22 cellular contexts compared by ENCODE assay signal in the genomic region with DNA sequence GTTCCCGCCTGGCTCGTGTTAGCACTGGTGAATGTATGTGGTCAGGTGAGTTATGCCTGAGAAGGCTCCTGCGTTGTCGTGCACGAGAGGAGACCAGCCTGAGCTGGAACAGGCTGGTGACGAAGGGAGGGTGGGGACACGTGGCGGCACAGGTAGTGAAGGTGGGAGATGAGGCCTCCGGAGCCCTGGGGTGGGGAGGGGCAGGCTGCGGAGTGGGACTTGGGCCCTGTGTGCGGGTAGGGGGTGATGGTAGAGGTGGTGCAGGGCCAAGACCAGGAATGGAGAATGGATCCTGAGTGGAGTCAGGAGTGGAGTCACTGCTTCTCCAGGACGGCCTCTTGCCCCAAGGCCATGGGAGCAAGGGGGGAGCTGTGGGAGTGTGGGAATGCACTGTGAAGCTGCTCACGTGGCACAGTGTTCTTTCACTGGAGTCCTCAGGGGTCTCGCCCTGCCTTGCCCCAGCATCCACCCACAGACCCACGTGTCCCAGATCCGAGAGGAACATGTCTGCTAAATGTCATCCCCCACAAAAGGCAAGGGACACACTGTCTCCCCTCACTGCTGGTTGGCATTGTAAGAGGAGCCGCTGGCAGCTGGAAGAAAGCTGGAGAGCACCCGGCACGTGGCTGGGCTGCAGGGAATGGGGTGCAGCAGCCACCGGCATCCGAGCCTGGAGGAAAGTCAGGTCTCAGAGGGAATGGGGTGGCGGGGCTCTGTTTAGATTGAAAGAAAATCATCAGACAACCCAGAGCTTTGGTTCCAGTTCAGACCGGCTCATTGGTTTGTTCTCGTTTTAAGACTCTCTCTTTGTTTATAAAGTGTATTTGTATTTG.
DNase-seq lines count a peak whose midpoint lies in the region; FAIRE-seq and TF ChIP-seq lines count a peak whose summit lies in the region.
"Had no signal": no experiment of that assay in that cellular context is flagged by ENCODE, and none has a peak within 500 bp of the region (broad histone marks: within the 10 kb centered on the region; RNA-seq: fewer than 3 reads in every experiment).

No MANE protein-coding gene starts in this region.

- H3K36me3 Mint-ChIP-seq in endodermal cell (ENCODE audit: low read depth): no peaks in the 10 kb centered on the region
- H3K36me3 Mint-ChIP-seq: CD8-positive, alpha-beta memory T cell had no signal

- CTCF ChIA-PET in mammary epithelial cell (lab: Charles Lee; ENCODE audit: low non-redundant PET): no interaction called here
- CTCF ChIA-PET in GM10248 (lab: Yijun Ruan, JAX): no interaction called here

- H3K27ac ChIP-seq in mammary epithelial cell (ENCODE audit: insufficient read depth, low read depth, low read length) (no peak overlapping the region), breast epithelium (no peak overlapping the region), mesenchymal stem cell (ENCODE audit: low read length, poor library complexity, severe bottlenecking) (no peak overlapping the region), endodermal cell (ENCODE audit: low read depth, low read length) (no peak overlapping the region), small intestine (ENCODE audit: low read depth in 1 of 2, low read length in 1 of 2) (no peak overlapping the region)
- H3K27ac ChIP-seq: 22Rv1; BLaER1 treated with 17β-estradiol and CSF1 and Interleukin-3, amounts not matched to agents 10 nM and 100 nM; KMS-11; PC-9; SJSA1 had no signal

- H3K4me3 ChIP-seq in mammary epithelial cell (replicated peaks in 1 of 3; ENCODE audit: insufficient read depth in 1 of 3, low read depth in 2 of 3, low read length in 3 of 3) (no peak overlapping the region), breast epithelium (no peak overlapping the region), mesenchymal stem cell (ENCODE audit: insufficient read depth in 1 of 2, low read depth in 1 of 2, low read length in 2 of 2) (no peak overlapping the region), endodermal cell (ENCODE audit: low read length) (no peak overlapping the region), small intestine (ENCODE audit: low read depth in 1 of 2, low read length in 2 of 2) (no peak overlapping the region)
- H3K4me3 ChIP-seq: BLaER1 treated with 17β-estradiol and CSF1 and Interleukin-3, amounts not matched to agents 10 nM and 100 nM; PC-9; SJSA1 had no signal

- H2BK12ac ChIP-seq in mesenchymal stem cell (ENCODE audit: low read length in 2 of 2): no peak overlapping the region

- H3K79me1 ChIP-seq in mesenchymal stem cell (replicated peaks; ENCODE audit: low read length, poor library complexity, severe bottlenecking): no peaks in the 10 kb centered on the region

- H2BK5ac ChIP-seq in mesenchymal stem cell (ENCODE audit: low read depth, low read length, poor library complexity, severe bottlenecking): no peak overlapping the region

- H2AK5ac ChIP-seq in mesenchymal stem cell (ENCODE audit: low read length, severe bottlenecking): no peak overlapping the region

- BruUV-seq in mammary epithelial cell (replicated peaks; lab: Mats Ljungman, UMichigan): no TSS peak

- WGBS in mammary epithelial cell (ENCODE audit: low coverage, missing lambda C conversion rate): 75% methylated on average over 12 of the region's 24 CpGs
- WGBS in mesenchymal stem cell: 81% methylated on average over 24 of the region's 24 CpGs
- 90 to 91% methylated on average over 9 to 24 of the region's 24 CpGs for WGBS in endodermal cell (ENCODE audit: insufficient coverage in 1 of 2, insufficient read length in 1 of 2), 2 experiments
- 76 to 85% (median 79%) methylated on average over 24 of the region's 24 CpGs for WGBS in small intestine, 3 donors

- peaks cover 10% of the 10 kb centered on the region for H3K9me3 Mint-ChIP-seq in endodermal cell
- H3K9me3 Mint-ChIP-seq: CD8-positive, alpha-beta memory T cell had no signal

- no peak overlapping the region for H3K4ac ChIP-seq in mesenchymal stem cell (ENCODE audit: low read depth in 1 of 2, low read length in 2 of 2)

- no peak overlapping the region for H3K18ac ChIP-seq in mesenchymal stem cell (ENCODE audit: low read depth in 1 of 2, low read length in 2 of 2)

- intact Hi-C loops in mammary epithelial cell (cut with micrococcal nuclease): no loop called here
- intact Hi-C loops in breast epithelium (cut with DNase I; ENCODE audit: low total_unique reads): no loop called here
- intact Hi-C loops in posterior vena cava (cut with DNase I): no loop called here

- H3K9ac ChIP-seq in mammary epithelial cell (ENCODE audit: insufficient read depth, low read length) (no peak overlapping the region), mesenchymal stem cell (ENCODE audit: low read length) (no peak overlapping the region), endodermal cell (ENCODE audit: extremely low read depth, low read length, poor library complexity, severe bottlenecking) (no peak overlapping the region)
- H3K9ac ChIP-seq: BLaER1 treated with 17β-estradiol and CSF1 and Interleukin-3, amounts not matched to agents 10 nM and 100 nM; KMS-11 had no signal

- DNase-seq in mammary epithelial cell (peak; percentile 8), breast epithelium (ENCODE audit: low spot score in 2 of 2) (no peak), astrocyte of the hippocampus (ENCODE audit: low read depth, low spot score) (peak; percentile 26), mesenchymal stem cell (peak; percentile 9), endodermal cell (no peak), GM10248 (ENCODE audit: extremely low spot score) (no peak), posterior vena cava (ENCODE audit: low spot score) (no peak), small intestine (no peak)
- DNase-seq: CD8-positive, alpha-beta memory T cell; DMS79; NCI-H1048; NCI-H1436 treated with DMSO at 0.1 percent for 48 hours; NCI-H2081; NCI-H2227 treated with DMSO at 0.1 percent for 48 hours; NCI-H524; PC-9 had no signal

- POLR2A ChIA-PET in GM10248 (lab: Yijun Ruan, JAX): no interaction called here

- H3K27ac Mint-ChIP-seq in endodermal cell: no peak overlapping the region
- H3K27ac Mint-ChIP-seq: CD8-positive, alpha-beta memory T cell had no signal

- TF ChIP-seq POLR2A in breast epithelium (IDR thresholded peaks at IDR 0.05): no peak

- H2BK120ac ChIP-seq in mesenchymal stem cell (ENCODE audit: low read depth, low read length): no peak overlapping the region

- H2AFZ ChIP-seq in mammary epithelial cell (ENCODE audit: low read depth, low read length) (no peak overlapping the region), mesenchymal stem cell (ENCODE audit: low read depth, low read length) (no peak overlapping the region)
- H2AFZ ChIP-seq: PC-9 had no signal

- dilution Hi-C loops in mammary epithelial cell (cut with HindIII; ENCODE audit: low sequenced_read_pairs): no loop called here

- H3K14ac ChIP-seq in mesenchymal stem cell (ENCODE audit: low read length in 2 of 2): no peak overlapping the region

- H3K9me3 ChIP-seq in mammary epithelial cell (replicated peaks; ENCODE audit: insufficient read depth, low read length) (no peaks in the 10 kb centered on the region), breast epithelium (no peaks in the 10 kb centered on the region), mesenchymal stem cell (ENCODE audit: control insufficient read depth, low read length) (peaks cover 4% of the 10 kb centered on the region), endodermal cell (ENCODE audit: control insufficient read depth, low read length) (no peaks in the 10 kb centered on the region), small intestine (ENCODE audit: control insufficient read depth, low read depth) (no peaks in the 10 kb centered on the region)
- H3K9me3 ChIP-seq: SJSA1 had no signal

- H3K27me3 ChIP-seq in mammary epithelial cell (ENCODE audit: insufficient read depth, low read length) (no peaks in the 10 kb centered on the region), breast epithelium (no peaks in the 10 kb centered on the region), mesenchymal stem cell (ENCODE audit: control insufficient read depth in 1 of 2, insufficient read depth in 1 of 2, low read length in 2 of 2) (peaks cover 4 to 34% of the 10 kb centered on the region in 2 experiments), endodermal cell (ENCODE audit: control insufficient read depth, insufficient read depth, low read length, poor library complexity, severe bottlenecking) (no peaks in the 10 kb centered on the region), small intestine (ENCODE audit: control insufficient read depth in 2 of 2, insufficient read depth in 2 of 2, low read length in 2 of 2) (no peaks in the 10 kb centered on the region)
- H3K27me3 ChIP-seq: BLaER1 treated with 17β-estradiol and CSF1 and Interleukin-3, amounts not matched to agents 10 nM and 100 nM; SJSA1 had no signal

- H3K4me1 ChIP-seq in mammary epithelial cell (ENCODE audit: insufficient read depth, low read length) (no peaks in the 10 kb centered on the region), breast epithelium (no peaks in the 10 kb centered on the region), mesenchymal stem cell (ENCODE audit: control insufficient read depth, insufficient read depth, low read depth, low read length) (peaks cover 18% of the 10 kb centered on the region), endodermal cell (ENCODE audit: control insufficient read depth, insufficient read depth, low read length) (no peaks in the 10 kb centered on the region), small intestine (ENCODE audit: control insufficient read depth in 2 of 2, insufficient read depth in 1 of 2, low read depth in 1 of 2, low read length in 1 of 2) (no peaks in the 10 kb centered on the region)
- H3K4me1 ChIP-seq: BLaER1 treated with 17β-estradiol and CSF1 and Interleukin-3, amounts not matched to agents 10 nM and 100 nM had no signal

- H3K23ac ChIP-seq in mesenchymal stem cell (ENCODE audit: low read length in 2 of 2): no peak overlapping the region

- H3K27me3 Mint-ChIP-seq in endodermal cell (ENCODE audit: insufficient read depth): peaks cover 1% of the 10 kb centered on the region
- H3K27me3 Mint-ChIP-seq: CD8-positive, alpha-beta memory T cell had no signal

- H4K8ac ChIP-seq in mesenchymal stem cell (ENCODE audit: low read length): no peak overlapping the region

- H3K36me3 ChIP-seq in mammary epithelial cell (ENCODE audit: insufficient read depth, low read length) (no peaks in the 10 kb centered on the region), breast epithelium (no peaks in the 10 kb centered on the region), mesenchymal stem cell (ENCODE audit: control insufficient read depth in 1 of 2, insufficient read depth in 2 of 2, low read depth in 1 of 2, low read length in 2 of 2) (no peaks in the 10 kb centered on the region), endodermal cell (ENCODE audit: control insufficient read depth, insufficient read depth, low read length) (no peaks in the 10 kb centered on the region), small intestine (ENCODE audit: control insufficient read depth in 2 of 2, insufficient read depth in 2 of 2, low read length in 2 of 2) (no peaks in the 10 kb centered on the region)
- H3K36me3 ChIP-seq: BLaER1 treated with 17β-estradiol and CSF1 and Interleukin-3, amounts not matched to agents 10 nM and 100 nM; SJSA1 had no signal

- H3K4me1 Mint-ChIP-seq in endodermal cell: no peaks in the 10 kb centered on the region
- H3K4me1 Mint-ChIP-seq: CD8-positive, alpha-beta memory T cell had no signal

- no peak overlapping the region for H3K4me3 Mint-ChIP-seq in endodermal cell
- H3K4me3 Mint-ChIP-seq: CD8-positive, alpha-beta memory T cell had no signal

- no peak for TF ChIP-seq CTCF in mammary epithelial cell (conservative IDR thresholded peaks at IDR 0.05 in 1 of 2, IDR thresholded peaks at IDR 0.05 in 1 of 2; ENCODE audit: extremely low read depth in 1 of 2, insufficient read depth in 1 of 2, low read depth in 1 of 2, low read length in 2 of 2)
- no peak for TF ChIP-seq CTCF in breast epithelium (IDR thresholded peaks at IDR 0.05)
- no peak for TF ChIP-seq CTCF in endodermal cell (conservative IDR thresholded peaks at IDR 0.05)
- TF ChIP-seq CTCF in GM10248 (IDR thresholded peaks at IDR 0.05; ENCODE audit: control extremely low read depth, extremely low read depth, low read depth, missing control alignments): no peak

- no peak overlapping the region for H4K91ac ChIP-seq in mesenchymal stem cell (ENCODE audit: low read length)

- no peaks in the 10 kb centered on the region for H4K20me1 ChIP-seq in mammary epithelial cell (ENCODE audit: insufficient read depth, low read length)
- H4K20me1 ChIP-seq: BLaER1 treated with 17β-estradiol and CSF1 and Interleukin-3, amounts not matched to agents 10 nM and 100 nM had no signal

- in situ Hi-C loops in mammary epithelial cell (cut with MboI; ENCODE audit: low sequenced_read_pairs in 2 of 2): no loop called here

- H3K4me2 ChIP-seq in mammary epithelial cell (ENCODE audit: insufficient read depth, low read depth, low read length) (no peak overlapping the region), mesenchymal stem cell (ENCODE audit: low read length, poor library complexity, severe bottlenecking) (no peak overlapping the region)
- H3K4me2 ChIP-seq: BLaER1 treated with 17β-estradiol and CSF1 and Interleukin-3, amounts not matched to agents 10 nM and 100 nM; KMS-11; PC-9 had no signal

- no peak overlapping the region for H2BK15ac ChIP-seq in mesenchymal stem cell (ENCODE audit: low read depth, poor library complexity, severe bottlenecking)

- H3K79me2 ChIP-seq in mammary epithelial cell (ENCODE audit: insufficient read depth, low read length): no peaks in the 10 kb centered on the region

- no peak for FAIRE-seq in small intestine (lab: Jason Lieb, UNC)
- FAIRE-seq: D721Med, H1 had no signal

Comparison
In these comparisons a context has a peak if more than half of its experiments do, and no peak if none do; other contexts are left out.
1. DNase-seq: peak in mammary epithelial cell (single experiment), astrocyte of the hippocampus (single experiment) and mesenchymal stem cell (single experiment); none in breast epithelium (0 of 2), endodermal cell (single experiment), GM10248 (single experiment), posterior vena cava (single experiment) and small intestine (single experiment).